Comparison of ENCODE assay signal across 30 cellular contexts in genomic region chr14:35220920-35221319, GRCh38.
"Had no signal": no experiment of that assay in that cellular context is flagged by ENCODE, and none has a peak within 500 bp of the region (broad histone marks: within the 10 kb centered on the region; RNA-seq: fewer than 3 reads in every experiment).

No MANE protein-coding gene starts in this region.

- H3K27ac ChIP-seq: breast epithelium, parathyroid adenoma, psoas muscle, sigmoid colon, stomach, upper lobe of left lung, vagina, VCaP had no signal

- H3K4me1 Mint-ChIP-seq: neural crest cell had no signal

- H3K27ac Mint-ChIP-seq: activated naive CD4-positive, alpha-beta T cell treated with anti-CD3 and anti-CD28 coated beads, Interleukin-2, amount 10 ng/mL, durations not matched to agents 7 days and 5 days; activated naive CD8-positive, alpha-beta T cell treated with anti-CD3 and anti-CD28 coated beads, Interleukin-2, amount 50 U/mL, for 24 hours; activated T-helper 1 cell treated with anti-CD3 and anti-CD28 coated beads, Interleukin-12 subunit alpha, Interleukin-12 subunit beta, Interleukin-2, Interleukin-4 antibody, amounts not matched to agents 30 ng/mL and 10 ng/mL and 1 ng/mL, durations not matched to agents 14 hours and 24 hours and 36 hours; stimulated activated effector memory CD8-positive, alpha-beta T cell treated with anti-CD3 and anti-CD28 coated beads, Interleukin-12 subunit alpha, Interleukin-12 subunit beta, amount 100 ng/mL, for 72 hours had no signal

- H3K9ac ChIP-seq: parathyroid adenoma had no signal

- H3K4me3 ChIP-seq: breast epithelium, psoas muscle, sigmoid colon, stomach, thyroid gland, upper lobe of left lung, vagina had no signal

- H3K36me3 ChIP-seq: breast epithelium, sigmoid colon, stomach, thyroid gland, upper lobe of left lung, vagina had no signal

- H3K27me3 ChIP-seq: breast epithelium, sigmoid colon, stomach, thyroid gland, upper lobe of left lung, vagina had no signal

- H3K4me1 ChIP-seq: breast epithelium, parathyroid adenoma, vagina had no signal

- H3K9me3 ChIP-seq: breast epithelium, psoas muscle, sigmoid colon, stomach, thyroid gland, upper lobe of left lung, vagina had no signal

- H3K9me3 Mint-ChIP-seq: activated naive CD4-positive, alpha-beta T cell treated with anti-CD3 and anti-CD28 coated beads, Interleukin-2, amount 10 ng/mL, durations not matched to agents 7 days and 5 days; activated naive CD8-positive, alpha-beta T cell treated with anti-CD3 and anti-CD28 coated beads, Interleukin-2, amount 50 U/mL, for 24 hours; activated T-helper 1 cell treated with anti-CD3 and anti-CD28 coated beads, Interleukin-12 subunit alpha, Interleukin-12 subunit beta, Interleukin-2, Interleukin-4 antibody, amounts not matched to agents 30 ng/mL and 10 ng/mL and 1 ng/mL, durations not matched to agents 14 hours and 24 hours and 36 hours; mesothelial cell of epicardium; naive B cell; neural crest cell; stimulated activated effector memory CD8-positive, alpha-beta T cell treated with anti-CD3 and anti-CD28 coated beads, Interleukin-12 subunit alpha, Interleukin-12 subunit beta, amount 100 ng/mL, for 72 hours had no signal

- H3K27me3 Mint-ChIP-seq: activated naive CD4-positive, alpha-beta T cell treated with anti-CD3 and anti-CD28 coated beads, Interleukin-2, amount 10 ng/mL, durations not matched to agents 7 days and 5 days; activated naive CD8-positive, alpha-beta T cell treated with anti-CD3 and anti-CD28 coated beads, Interleukin-2, amount 50 U/mL, for 24 hours; naive B cell had no signal

- H3K4me3 Mint-ChIP-seq: activated naive CD4-positive, alpha-beta T cell treated with anti-CD3 and anti-CD28 coated beads, Interleukin-2, amount 10 ng/mL, durations not matched to agents 7 days and 5 days; activated naive CD8-positive, alpha-beta T cell treated with anti-CD3 and anti-CD28 coated beads, Interleukin-2, amount 50 U/mL, for 24 hours; activated T-helper 1 cell treated with anti-CD3 and anti-CD28 coated beads, Interleukin-12 subunit alpha, Interleukin-12 subunit beta, Interleukin-2, Interleukin-4 antibody, amounts not matched to agents 30 ng/mL and 10 ng/mL and 1 ng/mL, durations not matched to agents 14 hours and 24 hours and 36 hours; mesothelial cell of epicardium; naive B cell; neural crest cell; stimulated activated effector memory CD8-positive, alpha-beta T cell treated with anti-CD3 and anti-CD28 coated beads, Interleukin-12 subunit alpha, Interleukin-12 subunit beta, amount 100 ng/mL, for 72 hours had no signal

- ATAC-seq: left ventricle myocardium superior, psoas muscle had no signal

- DNase-seq: activated CD4-positive, alpha-beta T cell treated with anti-CD3 and anti-CD28 coated beads for 48 hours; activated CD4-positive, alpha-beta T cell treated with anti-CD3 and anti-CD28 coated beads, Interleukin-2, amount 50 U/mL, for 48 hours; activated CD8-positive, alpha-beta memory T cell treated with anti-CD3 and anti-CD28 coated beads, Interleukin-2, amount 50 U/mL, for 4 hours; activated gamma-delta T cell; activated naive CD4-positive, alpha-beta T cell treated with anti-CD3 and anti-CD28 coated beads, Interleukin-2, amount 10 ng/mL, durations not matched to agents 7 days and 5 days; activated naive CD8-positive, alpha-beta T cell treated with anti-CD3 and anti-CD28 coated beads, Interleukin-2, amount 50 U/mL, for 24 hours; activated T-cell treated with anti-CD3 and anti-CD28 coated beads, Interleukin-2, amount 50 U/mL, for 1 hour; amygdala; effector CD8-positive, alpha-beta T cell; glutamatergic neuron; islet precursor cell; left ventricle myocardium superior; naive B cell; nucleus accumbens; psoas muscle; sigmoid colon; small intestine; stimulated activated CD4-positive, alpha-beta T cell treated with anti-CD3 and anti-CD28 coated beads, Interleukin-4, amount 100 ng/mL, for 24 hours; stomach; T-helper 9 cell; thyroid gland; upper lobe of left lung had no signal

- H2AFZ ChIP-seq: parathyroid adenoma had no signal
